In the genomic region with DNA sequence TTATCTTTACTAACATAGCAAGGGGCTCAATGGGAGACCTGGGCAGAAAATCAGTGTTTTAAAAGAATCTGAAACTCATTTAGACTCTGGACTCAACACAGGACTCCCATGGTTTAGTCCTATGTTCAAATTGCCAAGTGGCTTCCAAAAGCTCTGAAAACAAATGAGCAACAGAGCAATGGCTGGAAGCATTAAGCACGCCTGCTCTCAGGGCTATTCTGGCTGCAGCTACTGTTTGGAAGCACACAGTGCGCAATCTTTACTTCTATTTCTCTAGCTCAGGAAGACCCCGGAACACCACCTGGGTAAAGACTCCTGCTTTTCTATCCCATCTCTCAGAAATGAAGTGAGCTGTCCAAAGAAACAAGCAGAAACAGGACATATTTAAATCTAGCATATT, we compare ENCODE assay signal across 17 cellular contexts.
"Had no signal": no experiment of that assay in that cellular context is flagged by ENCODE, and none has a peak within 500 bp of the region (broad histone marks: within the 10 kb centered on the region; RNA-seq: fewer than 3 reads in every experiment).

No MANE protein-coding gene starts in this region.

- H3K4me1 Mint-ChIP-seq: activated CD4-positive, alpha-beta T cell treated with anti-CD3 and anti-CD28 coated beads, Interleukin-2, amount 10 ng/mL, durations not matched to agents 24 days and 14 days had no signal

- ATAC-seq: activated CD8-positive, alpha-beta T cell treated with anti-CD3 and anti-CD28 coated beads, Interleukin-2, amount 10 ng/mL, durations not matched to agents 7 days and 5 days; activated naive CD4-positive, alpha-beta T cell treated with anti-CD3 and anti-CD28 coated beads, Interleukin-2, amount 50 U/mL, for 72 hours; activated T-cell treated with anti-CD3 and anti-CD28 coated beads, Interleukin-2, amount 50 U/mL, for 72 hours; esophagus mucosa; gastrocnemius medialis; left lung; SK-N-SH treated with all-trans-retinoic acid at 6 μM for 48 hours had no signal

- DNase-seq: activated CD4-positive, alpha-beta T cell treated with anti-CD3 and anti-CD28 coated beads, Interleukin-2, amount 10 ng/mL, durations not matched to agents 24 days and 14 days; activated CD8-positive, alpha-beta T cell treated with anti-CD3 and anti-CD28 coated beads, Interleukin-2, amount 10 ng/mL, durations not matched to agents 7 days and 5 days; activated effector memory CD4-positive, alpha-beta T cell treated with anti-CD3 and anti-CD28 coated beads, Interleukin-2, amount 50 U/mL, for 16 hours; activated T-cell treated with anti-CD3 and anti-CD28 coated beads, Interleukin-2, amount 50 U/mL, for 72 hours; adrenal gland; gastrocnemius medialis; left lung; stimulated activated CD8-positive, alpha-beta memory T cell treated with anti-CD3 and anti-CD28 coated beads, Interleukin-4, amount 100 ng/mL, for 48 hours; stimulated activated naive CD4-positive, alpha-beta T cell; T-helper 1 cell; T-helper 9 cell; transverse colon; uterus had no signal

- H3K4me1 ChIP-seq: gastrocnemius medialis, left lung, transverse colon, uterus had no signal

- H3K27ac ChIP-seq: adrenal gland, gastrocnemius medialis, left lung, neutrophil, transverse colon, uterus had no signal

- H3K4me3 Mint-ChIP-seq: activated CD4-positive, alpha-beta T cell treated with anti-CD3 and anti-CD28 coated beads, Interleukin-2, amount 10 ng/mL, durations not matched to agents 24 days and 14 days; activated CD8-positive, alpha-beta T cell treated with anti-CD3 and anti-CD28 coated beads, Interleukin-2, amount 10 ng/mL, durations not matched to agents 7 days and 5 days; activated T-cell treated with anti-CD3 and anti-CD28 coated beads, Interleukin-2, amount 50 U/mL, for 72 hours had no signal

- H3K27ac Mint-ChIP-seq: activated CD4-positive, alpha-beta T cell treated with anti-CD3 and anti-CD28 coated beads, Interleukin-2, amount 10 ng/mL, durations not matched to agents 24 days and 14 days; activated CD8-positive, alpha-beta T cell treated with anti-CD3 and anti-CD28 coated beads, Interleukin-2, amount 10 ng/mL, durations not matched to agents 7 days and 5 days; activated T-cell treated with anti-CD3 and anti-CD28 coated beads, Interleukin-2, amount 50 U/mL, for 72 hours had no signal

- H3K36me3 ChIP-seq: neutrophil, uterus had no signal

- H3K27me3 ChIP-seq: adrenal gland, gastrocnemius medialis, left lung, neutrophil, transverse colon, uterus had no signal

- H3K27me3 Mint-ChIP-seq: activated CD4-positive, alpha-beta T cell treated with anti-CD3 and anti-CD28 coated beads, Interleukin-2, amount 10 ng/mL, durations not matched to agents 24 days and 14 days had no signal

- H3K4me3 ChIP-seq: adrenal gland, gastrocnemius medialis, left lung, transverse colon, uterus had no signal

- H3K9me3 Mint-ChIP-seq: activated CD4-positive, alpha-beta T cell treated with anti-CD3 and anti-CD28 coated beads, Interleukin-2, amount 10 ng/mL, durations not matched to agents 24 days and 14 days; activated naive CD4-positive, alpha-beta T cell treated with anti-CD3 and anti-CD28 coated beads, Interleukin-2, amount 50 U/mL, for 72 hours; activated T-cell treated with anti-CD3 and anti-CD28 coated beads, Interleukin-2, amount 50 U/mL, for 72 hours had no signal
